20 cellular contexts compared by ENCODE assay signal in genomic region chr17:48336986-48337385, GRCh38.
DNase-seq lines count a peak whose midpoint lies in the region; FAIRE-seq and TF ChIP-seq lines count a peak whose summit lies in the region.
"Had no signal": no experiment of that assay in that cellular context is flagged by ENCODE, and none has a peak within 500 bp of the region (broad histone marks: within the 10 kb centered on the region; RNA-seq: fewer than 3 reads in every experiment).

No MANE protein-coding gene starts in this region.

- H3K4me1 ChIP-seq in A673 (ENCODE audit: insufficient read depth, low read length, poor library complexity, severe bottlenecking): no peaks in the 10 kb centered on the region
- H3K4me1 ChIP-seq: BE2C had no signal

- POLR2A ChIA-PET in A673 (lab: Charles Lee; ENCODE audit: low non-redundant PET): no interaction called here

- H3K27ac Mint-ChIP-seq in mesothelial cell of epicardium: peak overlapping the region; percentile 53
- H3K27ac Mint-ChIP-seq: H9 had no signal

- DNase-seq in A673 (ENCODE audit: low spot score) (peak; percentile 12), GM12892 (ENCODE audit: insufficient read length) (no peak), LNCaP clone FGC (ENCODE audit: low read depth) (peak; percentile 30), mesothelial cell of epicardium (ENCODE audit: low spot score in 2 of 2, unreplicated experiment in 2 of 2) (no peak), MV-4-11 (lab: John Stamatoyannopoulos, UW) (no peak), kidney glomerular epithelial cell (lab: John Stamatoyannopoulos, UW) (no peak), medulla oblongata (ENCODE audit: extremely low spot score) (no peak)
- DNase-seq: ACHN; BE2C; C1 segment of cervical spinal cord; CD4-positive, CD25-positive, alpha-beta regulatory T cell; CD8-positive, alpha-beta memory T cell; COR-L47; DMS 273 treated with DMSO at 0.1 percent for 48 hours; DMS53; DND-41; EL; GOT3; H9 had no signal

- intact Hi-C loops in A673 (cut with micrococcal nuclease; ENCODE audit: unreplicated experiment): loop anchor here (5.0 to 10.0 kb wide), 3 partner anchors 122 to 280 kb away; partner anchors contain the start of gene HOXB8

- no TSS peak for BruUV-seq in A673 (replicated peaks; lab: Mats Ljungman, UMichigan)

- FAIRE-seq in GM12892 (lab: Jason Lieb, UNC): peak; percentile 46

- TF ChIP-seq CTCF in A673 (conservative IDR thresholded peaks at IDR 0.05; ENCODE audit: low read depth, low read length) (no peak), LNCaP clone FGC (IDR thresholded peaks at IDR 0.05; ENCODE audit: control insufficient read depth, extremely low read depth, insufficient read depth) (no peak), mesothelial cell of epicardium (IDR thresholded peaks at IDR 0.05; ENCODE audit: unreplicated experiment) (no peak)

- no peaks in the 10 kb centered on the region for H3K36me3 ChIP-seq in A673 (ENCODE audit: insufficient read depth, low read length, poor library complexity, severe bottlenecking)
- H3K36me3 ChIP-seq: BE2C had no signal

- H3K4me3 ChIP-seq in A673 (ENCODE audit: low read depth, low read length, poor library complexity, severe bottlenecking) (no peak overlapping the region), LNCaP clone FGC (ENCODE audit: low read depth, low read length) (no peak overlapping the region)

- no peaks in the 10 kb centered on the region for H3K27me3 ChIP-seq in A673 (replicated peaks; ENCODE audit: insufficient read depth, low read depth, low read length, poor library complexity)

- CTCF ChIA-PET in A673 (lab: Charles Lee): interaction anchor here (1.0 to 1.8 kb wide), 3 partner anchors 16 to 279 kb away, joined by 3 to 5 read pairs (median 4); no protein-coding TSS in a partner anchor

- no peaks in the 10 kb centered on the region for H3K27me3 Mint-ChIP-seq in mesothelial cell of epicardium (ENCODE audit: low read depth)
- H3K27me3 Mint-ChIP-seq: CD4-positive, CD25-positive, alpha-beta regulatory T cell; CD8-positive, alpha-beta memory T cell had no signal

- H3K27ac ChIP-seq in A673 (ENCODE audit: low read depth, low read length, poor library complexity, severe bottlenecking): no peak overlapping the region
- H3K27ac ChIP-seq: HL-60 had no signal

- H3K4me3 Mint-ChIP-seq in mesothelial cell of epicardium: no peak overlapping the region
- H3K4me3 Mint-ChIP-seq: CD4-positive, CD25-positive, alpha-beta regulatory T cell; CD8-positive, alpha-beta memory T cell; H9 had no signal

- TF ChIP-seq POLR2A in GM12892 (IDR thresholded peaks at IDR 0.05; ENCODE audit: low read depth, low read length): no peak

- peaks cover 65% of the 10 kb centered on the region for H3K4me1 Mint-ChIP-seq in mesothelial cell of epicardium
- H3K4me1 Mint-ChIP-seq: H9 had no signal

- H3K9me3 Mint-ChIP-seq in mesothelial cell of epicardium: no peaks in the 10 kb centered on the region
- H3K9me3 Mint-ChIP-seq: CD4-positive, CD25-positive, alpha-beta regulatory T cell; CD8-positive, alpha-beta memory T cell; H9 had no signal

- no peaks in the 10 kb centered on the region for H3K9me3 ChIP-seq in A673 (ENCODE audit: low read depth, low read length, poor library complexity, severe bottlenecking)
- H3K9me3 ChIP-seq: BE2C had no signal

- H3K36me3 Mint-ChIP-seq in mesothelial cell of epicardium: no peaks in the 10 kb centered on the region

Comparison
In these comparisons a context has a peak if more than half of its experiments do, and no peak if none do; other contexts are left out.
1. DNase-seq: peak in A673 (single experiment) and LNCaP clone FGC (single experiment); none in GM12892 (single experiment), mesothelial cell of epicardium (0 of 2), MV-4-11 (single experiment), kidney glomerular epithelial cell (single experiment) and medulla oblongata (single experiment).